8 cellular contexts compared by ENCODE assay signal in genomic region chr18:11500153-11501122, GRCh38.
DNase-seq lines count a peak whose midpoint lies in the region; ATAC-seq and TF ChIP-seq lines count a peak whose summit lies in the region.
"Had no signal": no experiment of that assay in that cellular context is flagged by ENCODE, and none has a peak within 500 bp of the region (broad histone marks: within the 10 kb centered on the region; RNA-seq: fewer than 3 reads in every experiment).

No MANE protein-coding gene starts in this region.

- no peak overlapping the region for H3K4me3 Mint-ChIP-seq in chondrocyte (ENCODE audit: unreplicated experiment)

- no peak for TF ChIP-seq POLR2A in thyroid gland (IDR thresholded peaks at IDR 0.05)

- no peak overlapping the region for H3K27ac ChIP-seq in thyroid gland
- H3K27ac ChIP-seq: heart right ventricle had no signal

- no peaks in the 10 kb centered on the region for H3K36me3 ChIP-seq in thyroid gland
- H3K36me3 ChIP-seq: heart right ventricle had no signal

- no peaks in the 10 kb centered on the region for H3K36me3 Mint-ChIP-seq in chondrocyte (ENCODE audit: low read depth)

- TF ChIP-seq CTCF in chondrocyte (IDR thresholded peaks at IDR 0.05) (no peak), thyroid gland (IDR thresholded peaks at IDR 0.05) (no peak)

- H3K4me1 Mint-ChIP-seq in chondrocyte (ENCODE audit: low read depth), result peaks cover 42% of the 10 kb centered on the region

- H3K4me1 ChIP-seq in thyroid gland, result no peaks in the 10 kb centered on the region
- H3K4me1 ChIP-seq: heart right ventricle had no signal

- peak; percentile 84 for ATAC-seq in GM19455 (IDR thresholded peaks at IDR 0.05; ENCODE audit: unreplicated experiment)

- H3K27me3 Mint-ChIP-seq in chondrocyte (ENCODE audit: low read depth), result no peaks in the 10 kb centered on the region

- H3K27me3 ChIP-seq in thyroid gland, result no peaks in the 10 kb centered on the region
- H3K27me3 ChIP-seq: heart right ventricle had no signal

- peak; percentile 97 for DNase-seq in HT1080 (ENCODE audit: low read depth)
- DNase-seq in chondrocyte (ENCODE audit: low spot score), result no peak
- DNase-seq in smooth muscle cell of the brain vasculature (ENCODE audit: low read depth, low spot score), result peak; percentile 91
- DNase-seq in epidermal melanocyte (ENCODE audit: insufficient read length, low spot score), result no peak
- no peak for DNase-seq in thyroid gland
- no peak for DNase-seq in NCI-H146 (lab: John Stamatoyannopoulos, UW)
- DNase-seq: heart right ventricle had no signal

- H3K27ac Mint-ChIP-seq in chondrocyte (ENCODE audit: unreplicated experiment), result peak overlapping the region; percentile 70

- intact Hi-C loops in thyroid gland (cut with DNase I), result no loop called here

- 66 to 70% methylated on average over 8 of the region's 8 CpGs for WGBS in thyroid gland, 2 donors

- no peak overlapping the region for H3K4me3 ChIP-seq in thyroid gland (replicated peaks in 1 of 3)
- H3K4me3 ChIP-seq: heart right ventricle had no signal

- H3K9me3 ChIP-seq in thyroid gland, result no peaks in the 10 kb centered on the region
- H3K9me3 ChIP-seq: heart right ventricle had no signal

- no peaks in the 10 kb centered on the region for H3K9me3 Mint-ChIP-seq in chondrocyte (ENCODE audit: low read depth)

Comparison
In these comparisons a context has a peak if more than half of its experiments do, and no peak if none do; other contexts are left out.
1. DNase-seq: peak in HT1080 (single experiment) and smooth muscle cell of the brain vasculature (single experiment); none in chondrocyte (single experiment), epidermal melanocyte (single experiment), thyroid gland (0 of 2) and NCI-H146 (single experiment).